In the genomic region with DNA sequence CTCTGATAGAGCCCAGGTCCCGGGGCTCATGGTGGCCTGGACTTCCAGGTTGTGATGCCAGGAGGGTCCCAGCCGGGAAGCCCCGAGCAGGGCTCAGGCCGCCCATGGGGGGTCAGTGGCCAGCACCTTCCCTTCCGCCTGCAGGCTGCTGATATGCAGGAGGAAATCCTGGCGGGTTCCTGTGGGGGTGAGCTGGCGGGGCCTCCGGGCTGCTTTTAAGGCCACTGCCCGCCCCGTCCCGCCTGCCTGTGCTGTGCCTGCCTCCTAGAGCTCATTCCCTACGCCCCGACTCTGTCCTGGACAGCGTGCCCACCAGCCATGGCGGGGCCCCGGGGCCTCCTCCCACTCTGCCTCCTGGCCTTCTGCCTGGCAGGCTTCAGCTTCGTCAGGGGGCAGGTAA, we compare ENCODE assay signal across 1 cellular context.
TF ChIP-seq lines count a peak whose summit lies in the region.

Gene STAB1, plus strand, starts transcription at position 243 of the 400 bp plus-strand sequence. Its CDS starts 76 bp downstream, at position 319.

TF ChIP-seq in GM23338, 12 proteins besides CTCF, POLR2A, EP300 and RAD21 (continued from another document):
- TF ChIP-seq ETS1 (IDR thresholded peaks at IDR 0.05) (no peak), ZNF331 (CRISPR knock-in tag; IDR thresholded peaks at IDR 0.05; ENCODE audit: low read depth) (no peak), STAT1 (IDR thresholded peaks at IDR 0.05; ENCODE audit: unreplicated experiment) (no peak), POLR2AphosphoS5 (IDR thresholded peaks at IDR 0.05; ENCODE audit: low read depth) (no peak), ZNF114 (CRISPR knock-in tag; IDR thresholded peaks at IDR 0.05) (no peak), JUNB (IDR thresholded peaks at IDR 0.05; ENCODE audit: unreplicated experiment) (no peak), CREB1 (CRISPR knock-in tag; IDR thresholded peaks at IDR 0.05; ENCODE audit: low read depth) (no peak), EZH2phosphoT487 (IDR thresholded peaks at IDR 0.05; ENCODE audit: unreplicated experiment) (no peak), NANOG (IDR thresholded peaks at IDR 0.05; ENCODE audit: borderline replicate concordance) (no peak), EZH2 (IDR thresholded peaks at IDR 0.05; ENCODE audit: low read depth, unreplicated experiment) (no peak)
- TF ChIP-seq, protein P1, sequence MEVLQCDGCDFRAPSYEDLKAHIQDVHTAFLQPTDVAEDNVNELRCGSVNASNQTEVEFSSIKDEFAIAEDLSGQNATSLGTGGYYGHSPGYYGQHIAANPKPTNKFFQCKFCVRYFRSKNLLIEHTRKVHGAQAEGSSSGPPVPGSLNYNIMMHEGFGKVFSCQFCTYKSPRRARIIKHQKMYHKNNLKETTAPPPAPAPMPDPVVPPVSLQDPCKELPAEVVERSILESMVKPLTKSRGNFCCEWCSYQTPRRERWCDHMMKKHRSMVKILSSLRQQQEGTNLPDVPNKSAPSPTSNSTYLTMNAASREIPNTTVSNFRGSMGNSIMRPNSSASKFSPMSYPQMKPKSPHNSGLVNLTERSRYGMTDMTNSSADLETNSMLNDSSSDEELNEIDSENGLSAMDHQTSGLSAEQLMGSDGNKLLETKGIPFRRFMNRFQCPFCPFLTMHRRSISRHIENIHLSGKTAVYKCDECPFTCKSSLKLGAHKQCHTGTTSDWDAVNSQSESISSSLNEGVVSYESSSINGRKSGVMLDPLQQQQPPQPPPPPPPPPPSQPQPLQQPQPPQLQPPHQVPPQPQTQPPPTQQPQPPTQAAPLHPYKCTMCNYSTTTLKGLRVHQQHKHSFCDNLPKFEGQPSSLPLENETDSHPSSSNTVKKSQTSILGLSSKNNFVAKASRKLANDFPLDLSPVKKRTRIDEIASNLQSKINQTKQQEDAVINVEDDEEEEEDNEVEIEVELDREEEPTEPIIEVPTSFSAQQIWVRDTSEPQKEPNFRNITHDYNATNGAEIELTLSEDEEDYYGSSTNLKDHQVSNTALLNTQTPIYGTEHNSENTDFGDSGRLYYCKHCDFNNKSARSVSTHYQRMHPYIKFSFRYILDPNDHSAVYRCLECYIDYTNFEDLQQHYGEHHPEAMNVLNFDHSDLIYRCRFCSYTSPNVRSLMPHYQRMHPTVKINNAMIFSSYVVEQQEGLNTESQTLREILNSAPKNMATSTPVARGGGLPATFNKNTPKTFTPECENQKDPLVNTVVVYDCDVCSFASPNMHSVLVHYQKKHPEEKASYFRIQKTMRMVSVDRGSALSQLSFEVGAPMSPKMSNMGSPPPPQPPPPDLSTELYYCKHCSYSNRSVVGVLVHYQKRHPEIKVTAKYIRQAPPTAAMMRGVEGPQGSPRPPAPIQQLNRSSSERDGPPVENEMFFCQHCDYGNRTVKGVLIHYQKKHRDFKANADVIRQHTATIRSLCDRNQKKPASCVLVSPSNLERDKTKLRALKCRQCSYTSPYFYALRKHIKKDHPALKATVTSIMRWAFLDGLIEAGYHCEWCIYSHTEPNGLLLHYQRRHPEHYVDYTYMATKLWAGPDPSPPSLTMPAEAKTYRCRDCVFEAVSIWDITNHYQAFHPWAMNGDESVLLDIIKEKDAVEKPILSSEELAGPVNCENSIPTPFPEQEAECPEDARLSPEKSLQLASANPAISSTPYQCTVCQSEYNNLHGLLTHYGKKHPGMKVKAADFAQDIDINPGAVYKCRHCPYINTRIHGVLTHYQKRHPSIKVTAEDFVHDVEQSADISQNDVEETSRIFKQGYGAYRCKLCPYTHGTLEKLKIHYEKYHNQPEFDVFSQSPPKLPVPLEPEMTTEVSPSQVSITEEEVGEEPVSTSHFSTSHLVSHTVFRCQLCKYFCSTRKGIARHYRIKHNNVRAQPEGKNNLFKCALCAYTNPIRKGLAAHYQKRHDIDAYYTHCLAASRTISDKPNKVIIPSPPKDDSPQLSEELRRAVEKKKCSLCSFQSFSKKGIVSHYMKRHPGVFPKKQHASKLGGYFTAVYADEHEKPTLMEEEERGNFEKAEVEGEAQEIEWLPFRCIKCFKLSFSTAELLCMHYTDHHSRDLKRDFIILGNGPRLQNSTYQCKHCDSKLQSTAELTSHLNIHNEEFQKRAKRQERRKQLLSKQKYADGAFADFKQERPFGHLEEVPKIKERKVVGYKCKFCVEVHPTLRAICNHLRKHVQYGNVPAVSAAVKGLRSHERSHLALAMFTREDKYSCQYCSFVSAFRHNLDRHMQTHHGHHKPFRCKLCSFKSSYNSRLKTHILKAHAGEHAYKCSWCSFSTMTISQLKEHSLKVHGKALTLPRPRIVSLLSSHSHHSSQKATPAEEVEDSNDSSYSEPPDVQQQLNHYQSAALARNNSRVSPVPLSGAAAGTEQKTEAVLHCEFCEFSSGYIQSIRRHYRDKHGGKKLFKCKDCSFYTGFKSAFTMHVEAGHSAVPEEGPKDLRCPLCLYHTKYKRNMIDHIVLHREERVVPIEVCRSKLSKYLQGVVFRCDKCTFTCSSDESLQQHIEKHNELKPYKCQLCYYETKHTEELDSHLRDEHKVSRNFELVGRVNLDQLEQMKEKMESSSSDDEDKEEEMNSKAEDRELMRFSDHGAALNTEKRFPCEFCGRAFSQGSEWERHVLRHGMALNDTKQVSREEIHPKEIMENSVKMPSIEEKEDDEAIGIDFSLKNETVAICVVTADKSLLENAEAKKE (CRISPR knock-in tag; IDR thresholded peaks at IDR 0.05) = no peak
